Comparison of ENCODE assay signal across 27 cellular contexts in the genomic region with DNA sequence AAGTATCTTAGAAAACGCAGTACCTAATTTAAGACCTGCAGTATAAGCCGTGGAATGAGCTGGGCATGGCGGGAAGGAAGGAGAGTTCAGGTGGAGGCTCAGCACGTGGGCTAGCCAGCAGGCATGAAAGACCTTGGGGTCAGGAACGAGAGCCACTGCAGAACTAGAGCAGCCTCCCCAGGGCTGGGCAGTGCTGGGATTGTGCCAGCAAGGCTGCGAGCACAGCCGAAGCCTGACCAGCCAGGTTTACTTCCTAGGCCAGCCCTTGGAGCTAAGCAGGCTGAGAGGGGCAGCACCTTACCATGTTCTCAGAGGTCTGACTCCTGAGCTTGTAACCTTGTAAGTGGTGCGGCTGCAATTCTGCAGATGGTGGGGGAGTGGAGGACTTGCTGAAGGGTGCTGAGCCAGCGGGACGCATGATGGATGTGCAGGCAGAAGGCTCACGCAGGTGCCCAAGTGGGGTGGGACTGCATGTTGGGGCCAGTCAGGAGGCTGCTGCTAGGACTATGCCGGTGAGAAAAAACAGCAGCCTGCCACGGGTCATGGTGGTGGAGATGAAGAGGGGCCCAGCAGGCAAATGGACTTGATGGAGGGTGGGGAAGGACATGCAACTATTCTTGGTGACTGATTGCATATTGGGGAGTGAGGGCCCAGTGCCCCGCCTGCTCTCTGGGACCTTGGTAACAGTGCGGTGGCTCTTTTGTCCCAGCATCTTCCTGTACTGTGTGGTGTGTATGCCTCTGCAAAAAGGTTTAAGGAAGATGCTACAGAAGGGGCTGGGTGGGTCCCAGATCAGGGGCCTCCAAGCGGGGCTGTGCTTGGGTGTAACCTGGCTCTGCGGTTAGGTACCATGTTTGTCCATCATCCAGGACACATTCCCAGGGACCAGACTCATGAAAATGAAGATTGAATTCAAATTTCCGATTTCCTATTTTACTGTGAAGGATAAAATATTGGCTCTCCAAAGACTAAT. TPM values are rescaled to one million over a fixed set of nuclear protein-coding genes. Genes with fewer than 3 reads are reported as not detected.
A peak's percentile ranks its signal among the peaks of the same experiment; 100 is the strongest.
DNase-seq lines count a peak whose midpoint lies in the region; ATAC-seq and TF ChIP-seq lines count a peak whose summit lies in the region.
"Had no signal": no experiment of that assay in that cellular context is flagged by ENCODE, and none has a peak within 500 bp of the region (broad histone marks: within the 10 kb centered on the region; RNA-seq: fewer than 3 reads in every experiment).

No MANE protein-coding gene starts in this region.

- no peak overlapping the region for H3K14ac ChIP-seq in trophoblast cell (ENCODE audit: low read length)

- DNase-seq in G401 (ENCODE audit: low spot score) (peak; percentile 19), chondrocyte (ENCODE audit: low spot score) (peak; percentile 95), trophoblast cell (no peak), psoas muscle (no peak), NCI-H2107 (lab: John Stamatoyannopoulos, UW) (no peak), GM13977 (ENCODE audit: low spot score) (no peak)
- DNase-seq in activated CD4-positive, alpha-beta T cell treated with anti-CD3 and anti-CD28 coated beads for 48 hours = no peak
- DNase-seq: activated CD8-positive, alpha-beta T cell treated with anti-CD3 and anti-CD28 coated beads for 36 hours; activated effector memory CD4-positive, alpha-beta T cell treated with anti-CD3 and anti-CD28 coated beads, Interleukin-2, amount 50 U/mL, for 16 hours; activated T-cell treated with anti-CD3 and anti-CD28 coated beads for 4 hours; body of pancreas; DMS79 treated with DMSO at 0.1 percent for 48 hours; effector memory CD8-positive, alpha-beta T cell; foreskin melanocyte; hippocampal formation; immature natural killer cell; NCI-H1105 treated with DMSO at 0.1 percent for 48 hours; NCI-H2029; NCI-H2227 treated with DMSO at 0.1 percent for 48 hours; stimulated activated CD4-positive, alpha-beta T cell treated with anti-CD3 and anti-CD28 coated beads, Interleukin-1b, Interleukin-23, amount 100 ng/mL, for 48 hours; T1000; uterus had no signal

- H3K4me3 Mint-ChIP-seq in chondrocyte (ENCODE audit: unreplicated experiment) = no peak overlapping the region
- H3K4me3 Mint-ChIP-seq: activated CD8-positive, alpha-beta T cell treated with anti-CD3 and anti-CD28 coated beads for 36 hours; effector memory CD8-positive, alpha-beta T cell; immature natural killer cell had no signal

- no peak overlapping the region for H2BK12ac ChIP-seq in trophoblast cell (ENCODE audit: low read length)

- H4K8ac ChIP-seq in trophoblast cell (ENCODE audit: low read depth, low read length) = no peak overlapping the region

- no peaks in the 10 kb centered on the region for H4K20me1 ChIP-seq in Loucy (ENCODE audit: insufficient read depth, low read length, poor library complexity, severe bottlenecking)

- H2AK5ac ChIP-seq in trophoblast cell (ENCODE audit: low read length) = no peak overlapping the region

- no peaks in the 10 kb centered on the region for H3K27me3 Mint-ChIP-seq in chondrocyte (ENCODE audit: low read depth)
- H3K27me3 Mint-ChIP-seq: activated CD8-positive, alpha-beta T cell treated with anti-CD3 and anti-CD28 coated beads for 36 hours; effector memory CD8-positive, alpha-beta T cell had no signal

- H3F3A ChIP-seq in Loucy (ENCODE audit: low read depth) = no peaks in the 10 kb centered on the region

- H3K36me3 Mint-ChIP-seq in chondrocyte (ENCODE audit: low read depth) = peaks cover 10% of the 10 kb centered on the region

- no peak overlapping the region for H3K23ac ChIP-seq in trophoblast cell (ENCODE audit: low read length)

- no peak overlapping the region for H4K12ac ChIP-seq in trophoblast cell (ENCODE audit: low read depth, low read length)

- H3K9me3 ChIP-seq in Loucy (ENCODE audit: insufficient read depth, low read depth, low read length) = no peaks in the 10 kb centered on the region
- peaks cover 66% of the 10 kb centered on the region for H3K9me3 ChIP-seq in trophoblast cell (ENCODE audit: insufficient read depth, low read depth, low read length)
- no peaks in the 10 kb centered on the region for H3K9me3 ChIP-seq in psoas muscle
- H3K9me3 ChIP-seq: BLaER1 treated with 17β-estradiol and CSF1 and Interleukin-3, amounts not matched to agents 10 nM and 100 nM; body of pancreas; esophagus muscularis mucosa; uterus had no signal

- no peak overlapping the region for H2AFZ ChIP-seq in Loucy (ENCODE audit: low read length)
- H2AFZ ChIP-seq in trophoblast cell (ENCODE audit: insufficient read depth, low read length, poor library complexity) = no peak overlapping the region

- H3K9me2 ChIP-seq in Loucy (replicated peaks; ENCODE audit: low read depth, low read length) = no peaks in the 10 kb centered on the region

- TF ChIP-seq CTCF in Loucy (conservative IDR thresholded peaks at IDR 0.05; ENCODE audit: low read length) (no peak), chondrocyte (IDR thresholded peaks at IDR 0.05) (no peak), psoas muscle (IDR thresholded peaks at IDR 0.05) (no peak), GM13977 (IDR thresholded peaks at IDR 0.05; ENCODE audit: extremely low read depth, insufficient read depth, missing control alignments) (no peak)

- no peak overlapping the region for H3K4ac ChIP-seq in trophoblast cell (ENCODE audit: low read depth, low read length)

- H3K4me3 ChIP-seq in Loucy (ENCODE audit: low read length, poor library complexity, severe bottlenecking) = no peak overlapping the region
- peak overlapping the region; percentile 10 for H3K4me3 ChIP-seq in trophoblast cell (ENCODE audit: low read depth, low read length)
- H3K4me3 ChIP-seq in psoas muscle = no peak overlapping the region
- H3K4me3 ChIP-seq: BLaER1 treated with 17β-estradiol and CSF1 and Interleukin-3, amounts not matched to agents 10 nM and 100 nM; body of pancreas; esophagus muscularis mucosa; mucosa of descending colon; skin epidermis; uterus had no signal

- no peaks in the 10 kb centered on the region for H3K79me2 ChIP-seq in Loucy (ENCODE audit: insufficient read depth, low read length)
- H3K79me2 ChIP-seq in trophoblast cell (ENCODE audit: control insufficient read depth, insufficient read depth, low read length, poor library complexity) = no peaks in the 10 kb centered on the region

- H3K4me2 ChIP-seq in Loucy (ENCODE audit: low read depth, low read length, poor library complexity, severe bottlenecking) (peak overlapping the region; percentile 58), trophoblast cell (ENCODE audit: low read length) (no peak overlapping the region)

- H3K4me1 Mint-ChIP-seq in chondrocyte (ENCODE audit: low read depth) = no peaks in the 10 kb centered on the region

- H3K9ac ChIP-seq in Loucy (ENCODE audit: low read depth, low read length, poor library complexity, severe bottlenecking) (no peak overlapping the region), trophoblast cell (ENCODE audit: low read length) (no peak overlapping the region)
- H3K9ac ChIP-seq: BLaER1 treated with 17β-estradiol and CSF1 and Interleukin-3, amounts not matched to agents 10 nM and 100 nM had no signal

- H3K36me3 ChIP-seq in Loucy (ENCODE audit: insufficient read depth, low read length) (peaks cover 2% of the 10 kb centered on the region; the same call in 1 of the 2 replicates), trophoblast cell (ENCODE audit: control insufficient read depth in 1 of 2, insufficient read depth in 2 of 2, low read length in 2 of 2) (peaks cover 2 to 4% of the 10 kb centered on the region in 2 experiments), psoas muscle (ENCODE audit: insufficient read depth in 1 of 2, low read depth in 1 of 2) (peaks cover 0 to 10% of the 10 kb centered on the region in 2 donors)
- H3K36me3 ChIP-seq: uterus had no signal

- no CpG with 5 or more reads among the region's 18 CpGs for WGBS in trophoblast cell (ENCODE audit: extremely low coverage, insufficient coverage, insufficient read length)
- WGBS in psoas muscle, 3 donors = 86% methylated on average over 18 of the region's 18 CpGs

- H3K27ac ChIP-seq in trophoblast cell (ENCODE audit: low read depth, low read length) = no peak overlapping the region
- no peak overlapping the region for H3K27ac ChIP-seq in psoas muscle
- H3K27ac ChIP-seq: BLaER1 treated with 17β-estradiol and CSF1 and Interleukin-3, amounts not matched to agents 10 nM and 100 nM; body of pancreas; esophagus muscularis mucosa; skin epidermis; uterus had no signal

- H3K18ac ChIP-seq in trophoblast cell (ENCODE audit: low read length) = no peak overlapping the region

- no peak overlapping the region for H3K27ac Mint-ChIP-seq in chondrocyte (ENCODE audit: unreplicated experiment)
- H3K27ac Mint-ChIP-seq: activated CD8-positive, alpha-beta T cell treated with anti-CD3 and anti-CD28 coated beads for 36 hours; immature natural killer cell had no signal

- H4K91ac ChIP-seq in trophoblast cell (ENCODE audit: low read depth, low read length) = no peak overlapping the region

- peaks cover 28% of the 10 kb centered on the region for H3K4me1 ChIP-seq in Loucy (ENCODE audit: insufficient read depth, low read length, poor library complexity, severe bottlenecking)
- H3K4me1 ChIP-seq in trophoblast cell (ENCODE audit: control insufficient read depth in 1 of 2, insufficient read depth in 2 of 2, low read length in 2 of 2) = no peaks in the 10 kb centered on the region
- no peaks in the 10 kb centered on the region for H3K4me1 ChIP-seq in psoas muscle
- H3K4me1 ChIP-seq: body of pancreas, esophagus muscularis mucosa, uterus had no signal

- no peaks in the 10 kb centered on the region for H3K79me1 ChIP-seq in trophoblast cell (ENCODE audit: low read length)

- no peak overlapping the region for H2BK120ac ChIP-seq in trophoblast cell (ENCODE audit: insufficient read depth, low read length, poor library complexity)

- no peak for ATAC-seq in psoas muscle
- ATAC-seq: activated CD8-positive, alpha-beta T cell treated with anti-CD3 and anti-CD28 coated beads for 36 hours; body of pancreas; effector memory CD8-positive, alpha-beta T cell; mucosa of descending colon had no signal

- no peak overlapping the region for H2BK5ac ChIP-seq in trophoblast cell (ENCODE audit: low read depth, low read length, poor library complexity)

- intact Hi-C loops in psoas muscle (cut with DNase I) = no loop called here

- H3K27me3 ChIP-seq in Loucy (ENCODE audit: insufficient read depth, low read length, poor library complexity, severe bottlenecking) = no peaks in the 10 kb centered on the region
- H3K27me3 ChIP-seq in trophoblast cell (ENCODE audit: insufficient read depth, low read length) = no peaks in the 10 kb centered on the region
- H3K27me3 ChIP-seq in psoas muscle (ENCODE audit: insufficient read depth in 3 of 3, low read length in 2 of 3) = no peaks in the 10 kb centered on the region
- H3K27me3 ChIP-seq: BLaER1 treated with 17β-estradiol and CSF1 and Interleukin-3, amounts not matched to agents 10 nM and 100 nM; body of pancreas; uterus had no signal

- H3K9me3 Mint-ChIP-seq in chondrocyte (ENCODE audit: low read depth) = peaks cover 14% of the 10 kb centered on the region
- H3K9me3 Mint-ChIP-seq: activated CD8-positive, alpha-beta T cell treated with anti-CD3 and anti-CD28 coated beads for 36 hours; effector memory CD8-positive, alpha-beta T cell; immature natural killer cell had no signal

- in situ Hi-C loops in G401 (cut with HindIII; ENCODE audit: low sequenced_read_pairs) (no loop called here), GM13977 (cut with MboI; ENCODE audit: low pct_unique_long_range_greater_than_20kb, low sequenced_read_pairs, unreplicated experiment) (no loop called here)

RNA-seq across cellular contexts. Expression of a gene that starts 37.6 kb away (rescaled TPM):
- not detected in 2 replicates for total RNA-seq in G401 (2014; rRNA removed; shearing (Covaris generic))
- total RNA-seq in chondrocyte = 0.05 TPM in 1 of 3 replicates, not detected in the others
- 0.44 and 0.53 TPM in 2 replicates for polyA plus RNA-seq in trophoblast cell (2013)
- under 1 TPM; 0.08 to 0.59 (median 0.43) TPM for total RNA-seq in psoas muscle
- polyA plus RNA-seq in psoas muscle = under 1 TPM; 0.03 to 0.53 (median 0.08) TPM

Comparison
In these comparisons a context has a peak if more than half of its experiments do, and no peak if none do; other contexts are left out.
1. DNase-seq: peak in G401 (single experiment) and chondrocyte (single experiment); none in trophoblast cell (0 of 2), psoas muscle (0 of 2), activated CD4-positive, alpha-beta T cell treated with anti-CD3 and anti-CD28 coated beads for 48 hours (single experiment), NCI-H2107 (single experiment) and GM13977 (single experiment).